ENCODE assay signal across 9 cellular contexts in the genomic region with DNA sequence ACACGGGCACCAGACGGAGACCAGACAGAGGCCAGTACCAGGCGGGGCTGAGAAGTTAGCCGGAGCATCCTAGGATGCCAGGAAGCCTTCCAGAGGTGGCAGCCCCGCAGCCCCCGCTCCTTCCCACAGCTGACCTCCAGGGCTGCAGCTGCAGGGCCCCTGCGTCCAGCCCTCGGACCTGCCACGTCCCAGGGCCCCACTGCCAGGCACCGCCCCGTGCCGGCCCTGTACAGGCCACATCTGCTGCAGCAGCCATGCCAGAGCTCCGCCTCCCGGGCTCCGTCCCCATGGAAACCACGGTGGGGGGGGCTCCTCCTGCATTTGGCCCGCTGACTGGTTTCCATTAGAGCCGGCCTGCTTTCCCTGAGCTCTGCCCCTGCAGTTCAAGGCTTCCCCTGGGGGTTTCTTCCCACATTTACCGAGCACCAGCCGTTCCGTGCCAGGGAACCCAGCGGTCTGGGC.
DNase-seq lines count a peak whose midpoint lies in the region; ATAC-seq and TF ChIP-seq lines count a peak whose summit lies in the region.
"Had no signal": no experiment of that assay in that cellular context is flagged by ENCODE, and none has a peak within 500 bp of the region (broad histone marks: within the 10 kb centered on the region; RNA-seq: fewer than 3 reads in every experiment).

No MANE protein-coding gene starts in this region.

- CTCF ChIA-PET in activated CD4-positive, alpha-beta T cell treated with anti-CD3 and anti-CD28 coated beads for 36 hours (lab: Charles Lee) = no interaction called here
- CTCF ChIA-PET in activated CD8-positive, alpha-beta memory T cell treated with anti-CD3 and anti-CD28 coated beads, Interleukin-2, amount 10 ng/mL, durations not matched to agents 7 days and 5 days (lab: Charles Lee) = no interaction called here

- H3K4me2 ChIP-seq in DND-41 (ENCODE audit: insufficient read depth, low read length) (no peak overlapping the region), parathyroid adenoma (ENCODE audit: low read length) (peak overlapping the region; percentile 2)

- peaks cover 4% of the 10 kb centered on the region for H3K4me1 Mint-ChIP-seq in activated CD4-positive, alpha-beta T cell treated with anti-CD3 and anti-CD28 coated beads for 36 hours
- peaks cover 8% of the 10 kb centered on the region for H3K4me1 Mint-ChIP-seq in activated CD8-positive, alpha-beta memory T cell treated with anti-CD3 and anti-CD28 coated beads, Interleukin-2, amount 10 ng/mL, durations not matched to agents 7 days and 5 days

- H3K9me3 ChIP-seq in DND-41 (ENCODE audit: insufficient read depth, low read length, severe bottlenecking) (no peaks in the 10 kb centered on the region), SJSA1 (replicated peaks) (no peaks in the 10 kb centered on the region), parathyroid adenoma (ENCODE audit: control insufficient read depth, low read length) (no peaks in the 10 kb centered on the region)

- H3K36me3 ChIP-seq in DND-41 (ENCODE audit: insufficient read depth, low read length) (peaks cover 99% of the 10 kb centered on the region), SJSA1 (peaks cover 100% of the 10 kb centered on the region), parathyroid adenoma (ENCODE audit: control insufficient read depth, insufficient read depth, low read length) (no peaks in the 10 kb centered on the region)
- H3K36me3 ChIP-seq: cardiac muscle cell had no signal

- no peak for TF ChIP-seq CTCF in DND-41 (IDR thresholded peaks at IDR 0.05; ENCODE audit: borderline replicate concordance, extremely low read depth, low read length, poor library complexity, severe bottlenecking)
- no peak for TF ChIP-seq CTCF in fibroblast of the aortic adventitia (IDR thresholded peaks at IDR 0.05; ENCODE audit: insufficient read depth, low read length)
- TF ChIP-seq CTCF in parathyroid adenoma (IDR thresholded peaks at IDR 0.05) = no peak

- intact Hi-C loops in activated CD4-positive, alpha-beta T cell treated with anti-CD3 and anti-CD28 coated beads for 36 hours (cut with DNase I, micrococcal nuclease) = no loop called here

- no peaks in the 10 kb centered on the region for H3K27me3 Mint-ChIP-seq in activated CD4-positive, alpha-beta T cell treated with anti-CD3 and anti-CD28 coated beads for 36 hours
- H3K27me3 Mint-ChIP-seq in activated CD8-positive, alpha-beta memory T cell treated with anti-CD3 and anti-CD28 coated beads, Interleukin-2, amount 10 ng/mL, durations not matched to agents 7 days and 5 days = no peaks in the 10 kb centered on the region

- no peak overlapping the region for H3K4me3 Mint-ChIP-seq in activated CD4-positive, alpha-beta T cell treated with anti-CD3 and anti-CD28 coated beads for 36 hours
- H3K4me3 Mint-ChIP-seq in activated CD8-positive, alpha-beta memory T cell treated with anti-CD3 and anti-CD28 coated beads, Interleukin-2, amount 10 ng/mL, durations not matched to agents 7 days and 5 days = no peak overlapping the region

- H3K36me3 Mint-ChIP-seq in activated CD4-positive, alpha-beta T cell treated with anti-CD3 and anti-CD28 coated beads for 36 hours (ENCODE audit: low read depth) = no peaks in the 10 kb centered on the region
- no peaks in the 10 kb centered on the region for H3K36me3 Mint-ChIP-seq in activated CD8-positive, alpha-beta memory T cell treated with anti-CD3 and anti-CD28 coated beads, Interleukin-2, amount 10 ng/mL, durations not matched to agents 7 days and 5 days

- H3K27me3 ChIP-seq in DND-41 (ENCODE audit: insufficient read depth, low read length, poor library complexity) (no peaks in the 10 kb centered on the region), SJSA1 (replicated peaks) (0 out of 2 replicates have a peak, but pooled peaks cover 4% of the 10 kb centered on the region), parathyroid adenoma (ENCODE audit: control insufficient read depth, insufficient read depth, low read length) (no peaks in the 10 kb centered on the region)
- H3K27me3 ChIP-seq: cardiac muscle cell had no signal

- no peak overlapping the region for H3K4me3 ChIP-seq in DND-41 (ENCODE audit: low read depth in 1 of 2, low read length in 2 of 2)
- H3K4me3 ChIP-seq in SJSA1 = peak overlapping the region; percentile 88
- peak overlapping the region; percentile 98 for H3K4me3 ChIP-seq in fibroblast of the aortic adventitia (ENCODE audit: low read depth, low read length)
- H3K4me3 ChIP-seq in parathyroid adenoma (ENCODE audit: low read depth, low read length) = no peak overlapping the region
- H3K4me3 ChIP-seq: cardiac muscle cell had no signal

- no peaks in the 10 kb centered on the region for H3K9me3 Mint-ChIP-seq in activated CD4-positive, alpha-beta T cell treated with anti-CD3 and anti-CD28 coated beads for 36 hours (ENCODE audit: low read depth)
- H3K9me3 Mint-ChIP-seq in activated CD8-positive, alpha-beta memory T cell treated with anti-CD3 and anti-CD28 coated beads, Interleukin-2, amount 10 ng/mL, durations not matched to agents 7 days and 5 days (ENCODE audit: low read depth) = no peaks in the 10 kb centered on the region

- ATAC-seq in DND-41 (ENCODE audit: insufficient read depth, low read depth) = 0 out of 3 replicates have a peak, but pooled peaks have one; percentile 34
- ATAC-seq in activated CD4-positive, alpha-beta T cell treated with anti-CD3 and anti-CD28 coated beads for 36 hours = no peak
- no peak for ATAC-seq in HG03108 (IDR thresholded peaks at IDR 0.05; ENCODE audit: unreplicated experiment)
- no peak for ATAC-seq in HG02852 (IDR thresholded peaks at IDR 0.05; ENCODE audit: unreplicated experiment)
- no peak for ATAC-seq in activated CD8-positive, alpha-beta memory T cell treated with anti-CD3 and anti-CD28 coated beads, Interleukin-2, amount 10 ng/mL, durations not matched to agents 7 days and 5 days

- H4K20me1 ChIP-seq in DND-41 (ENCODE audit: insufficient read depth, low read length) = peaks cover 98% of the 10 kb centered on the region

- H3K4me1 ChIP-seq in DND-41 (ENCODE audit: insufficient read depth, low read length) (no peaks in the 10 kb centered on the region), SJSA1 (replicated peaks) (peaks cover 82% of the 10 kb centered on the region), parathyroid adenoma (no peaks in the 10 kb centered on the region)

- H3K27ac ChIP-seq in DND-41 (ENCODE audit: low read length) (no peak overlapping the region), SJSA1 (peak overlapping the region; percentile 92), parathyroid adenoma (peak overlapping the region; percentile 56)
- H3K27ac ChIP-seq: cardiac muscle cell had no signal

- POLR2A ChIA-PET in activated CD4-positive, alpha-beta T cell treated with anti-CD3 and anti-CD28 coated beads for 36 hours (lab: Charles Lee) = interaction anchor here (0.7 kb wide), 1 partner anchor 210 kb away, joined by 4 read pairs; no protein-coding TSS in a partner anchor

- DNase-seq in DND-41 (peak; percentile 40), SJSA1 (ENCODE audit: low read depth in 1 of 2, low spot score in 2 of 2) (peak; percentile 89 to 91), fibroblast of the aortic adventitia (ENCODE audit: low read depth) (peak; percentile 94)
- DNase-seq in activated CD4-positive, alpha-beta T cell treated with anti-CD3 and anti-CD28 coated beads for 36 hours = no peak
- no peak for DNase-seq in activated CD8-positive, alpha-beta memory T cell treated with anti-CD3 and anti-CD28 coated beads, Interleukin-2, amount 10 ng/mL, durations not matched to agents 7 days and 5 days

- H3K79me2 ChIP-seq in DND-41 (ENCODE audit: insufficient read depth, low read length) = peaks cover 100% of the 10 kb centered on the region
- H3K79me2 ChIP-seq in parathyroid adenoma = peaks cover 20% of the 10 kb centered on the region

- H3K9ac ChIP-seq in DND-41 (ENCODE audit: low read depth, low read length) (no peak overlapping the region), parathyroid adenoma (no peak overlapping the region)

- H3K27ac Mint-ChIP-seq in activated CD4-positive, alpha-beta T cell treated with anti-CD3 and anti-CD28 coated beads for 36 hours = no peak overlapping the region
- no peak overlapping the region for H3K27ac Mint-ChIP-seq in activated CD8-positive, alpha-beta memory T cell treated with anti-CD3 and anti-CD28 coated beads, Interleukin-2, amount 10 ng/mL, durations not matched to agents 7 days and 5 days

- H2AFZ ChIP-seq in DND-41 (ENCODE audit: low read depth, low read length) = no peak overlapping the region
- no peak overlapping the region for H2AFZ ChIP-seq in parathyroid adenoma

Comparison
In these comparisons a context has a peak if more than half of its experiments do, and no peak if none do; other contexts are left out.
1. DNase-seq: peak in DND-41 (single experiment), SJSA1 (2 of 2) and fibroblast of the aortic adventitia (single experiment); none in activated CD4-positive, alpha-beta T cell treated with anti-CD3 and anti-CD28 coated beads for 36 hours (single experiment) and activated CD8-positive, alpha-beta memory T cell treated with anti-CD3 and anti-CD28 coated beads, Interleukin-2, amount 10 ng/mL, durations not matched to agents 7 days and 5 days (single experiment).
2. H3K4me3 ChIP-seq: peak in SJSA1 (single experiment) and fibroblast of the aortic adventitia (single experiment); none in DND-41 (0 of 2) and parathyroid adenoma (single experiment).